35 cellular contexts compared by ENCODE assay signal in genomic region chr11:31919175-31919574, GRCh38.
"Had no signal": no experiment of that assay in that cellular context is flagged by ENCODE, and none has a peak within 500 bp of the region (broad histone marks: within the 10 kb centered on the region; RNA-seq: fewer than 3 reads in every experiment).

No MANE protein-coding gene starts in this region.

- DNase-seq: Kasumi-1, MG63, MM.1S, NCI-H1048, NCI-H1092, NCI-H1092 treated with DMSO at 0.1 percent for 48 hours, NCI-H1105, NCI-H1105 treated with DMSO at 0.1 percent for 48 hours, NCI-H1417, NCI-H1417 treated with DMSO at 0.1 percent for 48 hours, NCI-H1436, NCI-H1436 treated with DMSO at 0.1 percent for 48 hours, NCI-H146, NCI-H1694, NCI-H1694 treated with DMSO at 0.1 percent for 48 hours, NCI-H187, NCI-H187 treated with DMSO at 0.1 percent for 48 hours, NCI-H1930, NCI-H2029, NCI-H2029 treated with DMSO at 0.1 percent for 48 hours, NCI-H2081, NCI-H2081 treated with DMSO at 0.1 percent for 48 hours, NCI-H2107, NCI-H2171, NCI-H2171 treated with DMSO at 0.1 percent for 48 hours, NCI-H2227 treated with DMSO at 0.1 percent for 48 hours, NCI-H226, NCI-H345, NCI-H446, NCI-H446 treated with DMSO at 0.1 percent for 48 hours, NCI-H510A, NCI-H510A treated with DMSO at 0.1 percent for 48 hours, NCI-H524, NCI-H524 treated with DMSO at 0.1 percent for 48 hours, NCI-H526 had no signal

- H3K36me3 ChIP-seq: MG63 had no signal

- H3K9me3 ChIP-seq: MG63 had no signal

- H3K4me3 ChIP-seq: MG63 had no signal

- H3K27me3 ChIP-seq: MG63 had no signal
